19 cellular contexts compared by ENCODE assay signal in the genomic region with DNA sequence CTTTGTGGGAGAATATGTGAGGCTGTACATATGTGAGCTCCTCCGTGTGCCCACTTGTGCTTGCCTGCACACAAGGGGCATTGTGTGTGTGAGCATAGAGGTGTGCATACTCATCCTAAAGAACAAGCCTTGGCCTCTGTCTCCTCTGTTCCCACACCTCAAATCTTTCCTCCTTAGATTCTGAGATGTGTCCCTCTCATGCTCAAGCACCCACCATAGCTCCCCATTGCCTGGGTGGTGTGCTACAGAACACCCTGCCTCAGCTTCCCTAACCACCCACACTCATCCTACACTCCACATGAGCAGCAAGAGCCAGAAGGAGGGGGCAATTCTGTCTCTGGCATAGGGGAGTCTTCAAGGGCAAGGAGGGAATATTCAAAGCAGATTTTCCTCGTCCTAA. TPM values are rescaled to one million over a fixed set of nuclear protein-coding genes. Genes with fewer than 3 reads are reported as not detected.
DNase-seq lines count a peak whose midpoint lies in the region; ATAC-seq and TF ChIP-seq lines count a peak whose summit lies in the region.
"Had no signal": no experiment of that assay in that cellular context is flagged by ENCODE, and none has a peak within 500 bp of the region (broad histone marks: within the 10 kb centered on the region; RNA-seq: fewer than 3 reads in every experiment).

No MANE protein-coding gene starts in this region.

- H3K4me1 ChIP-seq in cardiac muscle cell (ENCODE audit: low read depth) = peaks cover 50% of the 10 kb centered on the region
- H3K4me1 ChIP-seq in mesendoderm (ENCODE audit: control insufficient read depth, low read depth, low read length) = peaks cover 4% of the 10 kb centered on the region

- peaks cover 12% of the 10 kb centered on the region for H3K27me3 Mint-ChIP-seq in HFFc6 (ENCODE audit: insufficient read depth)

- H3K9ac ChIP-seq in mesendoderm (ENCODE audit: low read length) = no peak overlapping the region

- H3K36me3 ChIP-seq in cardiac muscle cell (no peaks in the 10 kb centered on the region), mesendoderm (ENCODE audit: control insufficient read depth, insufficient read depth, low read length) (no peaks in the 10 kb centered on the region)
- H3K36me3 ChIP-seq: brain microvascular endothelial cell, neutrophil, tibial nerve had no signal

- H3K4me3 ChIP-seq in cardiac muscle cell (no peak overlapping the region), dorsolateral prefrontal cortex (peak overlapping the region in 35 of 59 donors; percentile 13 to 59 (median 37)), mesendoderm (ENCODE audit: low read length) (no peak overlapping the region)
- H3K4me3 ChIP-seq: lung, tibial nerve had no signal

- H3K18ac ChIP-seq in mesendoderm (ENCODE audit: low read length) = no peak overlapping the region

- H2BK15ac ChIP-seq in mesendoderm (replicated peaks; ENCODE audit: low read depth) = no peak overlapping the region

- H3K79me2 ChIP-seq in mesendoderm (ENCODE audit: control insufficient read depth, insufficient read depth, low read length) = no peaks in the 10 kb centered on the region

- H3K27ac Mint-ChIP-seq in HFFc6 = no peak overlapping the region
- H3K27ac Mint-ChIP-seq: activated naive CD4-positive, alpha-beta T cell treated with anti-CD3 and anti-CD28 coated beads, Interleukin-2, amount 50 U/mL, for 72 hours; CD14-positive monocyte; dendritic cell treated with granulocyte-macrophage colony-stimulating factor and Interleukin-4, amounts not matched to agents 40 ng/mL and 50 ng/mL, for 4 days had no signal

- no peak overlapping the region for H4K8ac ChIP-seq in mesendoderm (ENCODE audit: low read depth, low read length)

- H2BK5ac ChIP-seq in mesendoderm (ENCODE audit: low read length) = no peak overlapping the region

- no peak overlapping the region for H2AK5ac ChIP-seq in mesendoderm (ENCODE audit: low read length)

- no peak overlapping the region for H3K4me2 ChIP-seq in mesendoderm (ENCODE audit: low read length)

- no CpG with 5 or more reads among the region's 2 CpGs for WGBS in mesendoderm (ENCODE audit: extremely low coverage, insufficient coverage, low lambda C conversion rate)

- no peak for ATAC-seq in HG02571 (IDR thresholded peaks at IDR 0.05; ENCODE audit: unreplicated experiment)

- H3K27ac ChIP-seq in cardiac muscle cell (peak overlapping the region; percentile 45), dorsolateral prefrontal cortex (peak overlapping the region in 30 of 59 donors; percentile 12 to 88 (median 52)), mesendoderm (ENCODE audit: low read depth, low read length) (no peak overlapping the region), temporal lobe (ENCODE audit: low read depth, low read length) (peak overlapping the region; percentile 66)
- H3K27ac ChIP-seq: brain microvascular endothelial cell, neutrophil, tibial nerve had no signal

- no peak for DNase-seq in cardiac muscle cell (ENCODE audit: low read depth in 1 of 2, low spot score in 1 of 2)
- no peak for DNase-seq in cardiac septum (ENCODE audit: low spot score)
- no peak for DNase-seq in dorsolateral prefrontal cortex
- DNase-seq in mesendoderm = no peak
- no peak for DNase-seq in NCI-H446 treated with DMSO at 0.1 percent for 48 hours (lab: John Stamatoyannopoulos, UW)
- DNase-seq in HFFc6 = no peak
- DNase-seq: brain microvascular endothelial cell, MV-4-11, NCI-H187, NCI-H226 had no signal

- peaks cover 24% of the 10 kb centered on the region for H3K4me1 Mint-ChIP-seq in HFFc6 (ENCODE audit: low read depth)

- no peak overlapping the region for H3K23ac ChIP-seq in mesendoderm (ENCODE audit: low read length)

- H3K27me3 ChIP-seq in cardiac muscle cell (no peaks in the 10 kb centered on the region), dorsolateral prefrontal cortex (no peaks in the 10 kb centered on the region), mesendoderm (ENCODE audit: insufficient read depth, low read length, poor library complexity) (no peaks in the 10 kb centered on the region)
- H3K27me3 ChIP-seq: brain microvascular endothelial cell had no signal

- intact Hi-C loops in cardiac septum (cut with DNase I) (no loop called here), dorsolateral prefrontal cortex (cut with DNase I) (no loop called here)

- H4K5ac ChIP-seq in mesendoderm (ENCODE audit: low read length) = no peak overlapping the region

- H2BK120ac ChIP-seq in mesendoderm (ENCODE audit: low read depth, low read length) = no peak overlapping the region

- TF ChIP-seq CTCF in cardiac muscle cell (IDR thresholded peaks at IDR 0.05; ENCODE audit: low read depth, low read length) = no peak
- TF ChIP-seq CTCF in dorsolateral prefrontal cortex (IDR thresholded peaks at IDR 0.05 in 54 of 56, conservative IDR thresholded peaks at IDR 0.05 in 2 of 56; ENCODE audit: low read depth in 1 of 56, partially characterized antibody in 56 of 56) = no peak
- no peak for TF ChIP-seq CTCF in HFFc6 (IDR thresholded peaks at IDR 0.05)

- H3K4ac ChIP-seq in mesendoderm (ENCODE audit: low read depth, low read length) = no peak overlapping the region

- H3K9me3 ChIP-seq in cardiac muscle cell (ENCODE audit: low read depth) = no peaks in the 10 kb centered on the region
- H3K9me3 ChIP-seq: neutrophil, tibial nerve had no signal

- no peaks in the 10 kb centered on the region for H3K79me1 ChIP-seq in mesendoderm (ENCODE audit: low read length)

- no peaks in the 10 kb centered on the region for H3K36me3 Mint-ChIP-seq in HFFc6 (ENCODE audit: low read depth)
- H3K36me3 Mint-ChIP-seq: activated naive CD4-positive, alpha-beta T cell treated with anti-CD3 and anti-CD28 coated beads, Interleukin-2, amount 50 U/mL, for 72 hours; CD14-positive monocyte had no signal

- peak overlapping the region; percentile 0 for H3K56ac ChIP-seq in mesendoderm (ENCODE audit: low read length)

- no peak overlapping the region for H3K4me3 Mint-ChIP-seq in HFFc6
- H3K4me3 Mint-ChIP-seq: dendritic cell treated with granulocyte-macrophage colony-stimulating factor and Interleukin-4, amounts not matched to agents 40 ng/mL and 50 ng/mL, for 4 days had no signal

- no peaks in the 10 kb centered on the region for H3K9me3 Mint-ChIP-seq in HFFc6
- H3K9me3 Mint-ChIP-seq: activated naive CD4-positive, alpha-beta T cell treated with anti-CD3 and anti-CD28 coated beads, Interleukin-2, amount 50 U/mL, for 72 hours; dendritic cell treated with granulocyte-macrophage colony-stimulating factor and Interleukin-4, amounts not matched to agents 40 ng/mL and 50 ng/mL, for 4 days had no signal

RNA-seq across cellular contexts. Expression of gene LINGO1, which starts 27.7 kb away (rescaled TPM):
- total RNA-seq in cardiac muscle cell (21.8 and 31.8 TPM in 2 replicates), cardiac septum (3.0 TPM), dorsolateral prefrontal cortex (100 to 1,000 TPM in 114 of 120 experiments, 10 to 100 TPM in 6; 54.7 to 233 (median 155) TPM), temporal lobe (46.2 TPM)
- 37.0 and 75.4 TPM in 2 replicates for polyA plus RNA-seq in cardiac muscle cell
- polyA plus RNA-seq in mesendoderm (2013, experiment 1 of 2) = 5.0 TPM
- 4.7 TPM for polyA plus RNA-seq in mesendoderm (2013, experiment 2 of 2)
- total RNA-seq in HFFc6 (2021; fragmentation: NEBNext Ultra II Directional; extraction: Animal tissue kit (Norgen Biotek cat#: 25700)) = under 1 TPM in 2 of 6 experiments, not detected in 4; 0.09 to 0.11 TPM
- total RNA-seq: activated naive CD4-positive, alpha-beta T cell treated with anti-CD3 and anti-CD28 coated beads, Interleukin-2, amount 50 U/mL, for 72 hours; RPMI7951 had no signal
- polyA plus RNA-seq: CD14-positive monocyte had no signal

Comparison
In these comparisons a context has a peak if more than half of its experiments do, and no peak if none do; other contexts are left out.
1. H3K4me3 ChIP-seq: peak in dorsolateral prefrontal cortex (35 of 59); none in cardiac muscle cell (single experiment) and mesendoderm (single experiment).